In the genomic region with DNA sequence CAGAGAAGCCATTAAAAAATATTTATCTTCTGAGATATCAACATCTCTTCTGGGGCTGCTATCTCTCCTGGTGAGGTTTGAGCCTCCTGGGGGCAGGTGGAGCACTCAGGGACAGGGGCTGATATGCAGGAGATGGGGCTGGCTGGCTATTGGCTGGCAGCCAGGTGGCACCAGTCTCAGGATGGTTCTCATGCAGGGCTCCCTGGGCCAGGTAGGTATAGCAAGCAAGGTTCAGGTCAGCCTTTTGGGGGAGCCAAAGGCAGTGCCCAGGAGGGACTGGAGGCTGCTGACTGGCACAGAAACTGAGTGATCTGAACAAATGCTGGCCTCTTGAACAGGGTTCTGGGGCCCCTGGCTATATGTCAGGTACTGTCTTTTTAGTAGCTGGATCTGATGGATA, we compare ENCODE assay signal across 30 cellular contexts. TPM values are rescaled to one million over a fixed set of nuclear protein-coding genes. Genes with fewer than 3 reads are reported as not detected.
DNase-seq lines count a peak whose midpoint lies in the region; ATAC-seq and TF ChIP-seq lines count a peak whose summit lies in the region.
"Had no signal": no experiment of that assay in that cellular context is flagged by ENCODE, and none has a peak within 500 bp of the region (broad histone marks: within the 10 kb centered on the region; RNA-seq: fewer than 3 reads in every experiment).

No MANE protein-coding gene starts in this region.

- no peak for TF ChIP-seq CTCF in activated CD8-positive, alpha-beta T cell treated with anti-CD3 and anti-CD28 coated beads for 36 hours (IDR thresholded peaks at IDR 0.05)
- 0 out of 6 replicates have a peak, but pooled peaks of 1 of the 3 experiments have one; percentile 18 for TF ChIP-seq CTCF in HCT116 (IDR thresholded peaks at IDR 0.05 in 2 of 3, conservative IDR thresholded peaks at IDR 0.05 in 1 of 3; ENCODE audit: borderline replicate concordance in 1 of 3, insufficient read depth in 1 of 3, low read depth in 2 of 3, low read length in 2 of 3)
- no peak for TF ChIP-seq CTCF in WTC11 (IDR thresholded peaks at IDR 0.05)
- no peak for TF ChIP-seq CTCF in gastrocnemius medialis (IDR thresholded peaks at IDR 0.05 in 4 of 5, conservative IDR thresholded peaks at IDR 0.05 in 1 of 5)

- TF ChIP-seq POLR2A in HCT116 (IDR thresholded peaks at IDR 0.05; ENCODE audit: borderline replicate concordance, extremely low read depth, insufficient read depth, insufficient read length), result no peak
- no peak for TF ChIP-seq POLR2A in gastrocnemius medialis (IDR thresholded peaks at IDR 0.05)

- no peaks in the 10 kb centered on the region for H3K36me3 Mint-ChIP-seq in activated CD8-positive, alpha-beta T cell treated with anti-CD3 and anti-CD28 coated beads for 36 hours (ENCODE audit: low read depth)
- no peaks in the 10 kb centered on the region for H3K36me3 Mint-ChIP-seq in activated CD8-positive, alpha-beta T cell treated with anti-CD3 and anti-CD28 coated beads, Interleukin-2, amount 10 ng/mL, durations not matched to agents 7 days and 5 days (ENCODE audit: low read depth)
- no peaks in the 10 kb centered on the region for H3K36me3 Mint-ChIP-seq in WTC11
- H3K36me3 Mint-ChIP-seq in stimulated activated effector memory CD8-positive, alpha-beta T cell treated with anti-CD3 and anti-CD28 coated beads, Interleukin-12 subunit alpha, Interleukin-12 subunit beta, amount 100 ng/mL, for 72 hours, result no peaks in the 10 kb centered on the region
- H3K36me3 Mint-ChIP-seq: activated naive CD8-positive, alpha-beta T cell had no signal

- peak; percentile 26 for DNase-seq in activated CD8-positive, alpha-beta T cell treated with anti-CD3 and anti-CD28 coated beads for 36 hours
- no peak for DNase-seq in activated CD8-positive, alpha-beta T cell treated with anti-CD3 and anti-CD28 coated beads, Interleukin-2, amount 10 ng/mL, durations not matched to agents 7 days and 5 days
- DNase-seq in HCT116 (ENCODE audit: low read depth, low spot score), result no peak
- DNase-seq in WTC11 (ENCODE audit: low spot score), result peak; percentile 47
- no peak for DNase-seq in stimulated activated effector memory CD8-positive, alpha-beta T cell treated with anti-CD3 and anti-CD28 coated beads, Interleukin-12 subunit alpha, Interleukin-12 subunit beta, amount 100 ng/mL, for 72 hours (ENCODE audit: low spot score in 2 of 2)
- no peak for DNase-seq in gastrocnemius medialis
- DNase-seq: activated CD4-positive, alpha-beta T cell treated with anti-CD3 and anti-CD28 coated beads, Interleukin-2, amount 50 U/mL, for 1 hour; activated CD8-positive, alpha-beta memory T cell treated with anti-CD3 and anti-CD28 coated beads, Interleukin-2, amount 50 U/mL, for 48 hours; anterior cingulate cortex; COR-L47; effector CD4-positive, alpha-beta T cell; erythroblast; head of caudate nucleus; left cardiac atrium; NCI-H1105 treated with DMSO at 0.1 percent for 48 hours; NCI-H2081 treated with DMSO at 0.1 percent for 48 hours; NCI-H510A; nephron progenitor cell; Peyer's patch; retina; small intestine; stimulated activated CD8-positive, alpha-beta memory T cell treated with anti-CD3 and anti-CD28 coated beads, Interleukin-4, amount 100 ng/mL, for 48 hours; SW 1271; T-helper 9 cell; transverse colon; WERI-Rb-1 had no signal

- no peak overlapping the region for H3K4me3 Mint-ChIP-seq in activated CD8-positive, alpha-beta T cell treated with anti-CD3 and anti-CD28 coated beads for 36 hours
- H3K4me3 Mint-ChIP-seq in activated CD8-positive, alpha-beta T cell treated with anti-CD3 and anti-CD28 coated beads, Interleukin-2, amount 10 ng/mL, durations not matched to agents 7 days and 5 days, result no peak overlapping the region
- no peak overlapping the region for H3K4me3 Mint-ChIP-seq in WTC11
- no peak overlapping the region for H3K4me3 Mint-ChIP-seq in stimulated activated effector memory CD8-positive, alpha-beta T cell treated with anti-CD3 and anti-CD28 coated beads, Interleukin-12 subunit alpha, Interleukin-12 subunit beta, amount 100 ng/mL, for 72 hours
- H3K4me3 Mint-ChIP-seq: activated naive CD8-positive, alpha-beta T cell; nephron progenitor cell had no signal

- no peak overlapping the region for H3K27ac ChIP-seq in HCT116 (ENCODE audit: low read depth, low read length)
- no peak overlapping the region for H3K27ac ChIP-seq in gastrocnemius medialis
- H3K27ac ChIP-seq: BLaER1 treated with 17β-estradiol and CSF1 and Interleukin-3, amounts not matched to agents 10 nM and 100 nM; pancreas; Peyer's patch; transverse colon; WERI-Rb-1 had no signal

- H3K9me3 Mint-ChIP-seq in activated CD8-positive, alpha-beta T cell treated with anti-CD3 and anti-CD28 coated beads for 36 hours, result no peaks in the 10 kb centered on the region
- no peaks in the 10 kb centered on the region for H3K9me3 Mint-ChIP-seq in activated CD8-positive, alpha-beta T cell treated with anti-CD3 and anti-CD28 coated beads, Interleukin-2, amount 10 ng/mL, durations not matched to agents 7 days and 5 days (ENCODE audit: insufficient read depth)
- peaks cover 3% of the 10 kb centered on the region for H3K9me3 Mint-ChIP-seq in WTC11
- H3K9me3 Mint-ChIP-seq in stimulated activated effector memory CD8-positive, alpha-beta T cell treated with anti-CD3 and anti-CD28 coated beads, Interleukin-12 subunit alpha, Interleukin-12 subunit beta, amount 100 ng/mL, for 72 hours, result no peaks in the 10 kb centered on the region

- no TSS peak for BruUV-seq in HCT116 (replicated peaks; lab: Mats Ljungman, UMichigan)

- POLR2A ChIA-PET in activated CD8-positive, alpha-beta T cell treated with anti-CD3 and anti-CD28 coated beads for 36 hours (lab: Charles Lee), result no interaction called here
- POLR2A ChIA-PET in activated CD8-positive, alpha-beta T cell treated with anti-CD3 and anti-CD28 coated beads, Interleukin-2, amount 10 ng/mL, durations not matched to agents 7 days and 5 days (lab: Charles Lee), result no interaction called here
- POLR2A ChIA-PET in HCT116 (lab: Charles Lee) (no interaction called here), WTC11 (lab: Charles Lee) (no interaction called here)

- no peak overlapping the region for H3K27ac Mint-ChIP-seq in activated CD8-positive, alpha-beta T cell treated with anti-CD3 and anti-CD28 coated beads for 36 hours
- no peak overlapping the region for H3K27ac Mint-ChIP-seq in activated CD8-positive, alpha-beta T cell treated with anti-CD3 and anti-CD28 coated beads, Interleukin-2, amount 10 ng/mL, durations not matched to agents 7 days and 5 days
- H3K27ac Mint-ChIP-seq in WTC11, result no peak overlapping the region
- H3K27ac Mint-ChIP-seq in stimulated activated effector memory CD8-positive, alpha-beta T cell treated with anti-CD3 and anti-CD28 coated beads, Interleukin-12 subunit alpha, Interleukin-12 subunit beta, amount 100 ng/mL, for 72 hours, result no peak overlapping the region
- H3K27ac Mint-ChIP-seq: activated naive CD8-positive, alpha-beta T cell had no signal

- no peaks in the 10 kb centered on the region for H4K20me1 ChIP-seq in HCT116 (ENCODE audit: insufficient read depth)
- H4K20me1 ChIP-seq: BLaER1 treated with 17β-estradiol and CSF1 and Interleukin-3, amounts not matched to agents 10 nM and 100 nM had no signal

- no peak overlapping the region for H2AFZ ChIP-seq in HCT116 (ENCODE audit: low read depth, low read length, poor library complexity, severe bottlenecking)

- CTCF ChIA-PET in activated CD8-positive, alpha-beta T cell treated with anti-CD3 and anti-CD28 coated beads for 36 hours (lab: Charles Lee), result no interaction called here
- CTCF ChIA-PET in activated CD8-positive, alpha-beta T cell treated with anti-CD3 and anti-CD28 coated beads, Interleukin-2, amount 10 ng/mL, durations not matched to agents 7 days and 5 days (lab: Charles Lee), result no interaction called here
- CTCF ChIA-PET in HCT116 (lab: Charles Lee), result no interaction called here
- CTCF ChIA-PET in WTC11 (lab: Charles Lee), result no interaction called here

- H3K4me3 ChIP-seq in HCT116 (replicated peaks in 1 of 2; ENCODE audit: low read depth in 1 of 2, low read length in 2 of 2) (no peak overlapping the region), gastrocnemius medialis (no peak overlapping the region)
- H3K4me3 ChIP-seq: BLaER1 treated with 17β-estradiol and CSF1 and Interleukin-3, amounts not matched to agents 10 nM and 100 nM; pancreas; Peyer's patch; transverse colon had no signal

- peak; percentile 56 for ATAC-seq in activated CD8-positive, alpha-beta T cell treated with anti-CD3 and anti-CD28 coated beads for 36 hours
- ATAC-seq in activated CD8-positive, alpha-beta T cell treated with anti-CD3 and anti-CD28 coated beads, Interleukin-2, amount 10 ng/mL, durations not matched to agents 7 days and 5 days, result no peak
- ATAC-seq in HCT116, result peak; percentile 49; the same call in 1 of the 2 replicates
- ATAC-seq in WTC11, result peak; percentile 92
- peak; percentile 26 for ATAC-seq in stimulated activated effector memory CD8-positive, alpha-beta T cell treated with anti-CD3 and anti-CD28 coated beads, Interleukin-12 subunit alpha, Interleukin-12 subunit beta, amount 100 ng/mL, for 72 hours
- ATAC-seq in GM19467 (IDR thresholded peaks at IDR 0.05; ENCODE audit: unreplicated experiment), result no peak
- ATAC-seq in gastrocnemius medialis, result no peak
- ATAC-seq: left cardiac atrium, pancreas had no signal

- intact Hi-C loops in activated CD8-positive, alpha-beta T cell treated with anti-CD3 and anti-CD28 coated beads for 36 hours (cut with micrococcal nuclease), result no loop called here
- intact Hi-C loops in HCT116 (cut with micrococcal nuclease), result no loop called here
- intact Hi-C loops in gastrocnemius medialis (cut with DNase I; ENCODE audit: low total_unique reads), result no loop called here

- H3K4me1 ChIP-seq in HCT116 (ENCODE audit: control insufficient read depth in 1 of 2, insufficient read depth in 2 of 2, low read length in 2 of 2) (no peaks in the 10 kb centered on the region), gastrocnemius medialis (no peaks in the 10 kb centered on the region)
- H3K4me1 ChIP-seq: BLaER1 treated with 17β-estradiol and CSF1 and Interleukin-3, amounts not matched to agents 10 nM and 100 nM; pancreas; Peyer's patch; transverse colon had no signal

- no peak overlapping the region for H3K4me2 ChIP-seq in HCT116 (ENCODE audit: low read length)
- H3K4me2 ChIP-seq: BLaER1 treated with 17β-estradiol and CSF1 and Interleukin-3, amounts not matched to agents 10 nM and 100 nM had no signal

- H3K4me1 Mint-ChIP-seq in activated CD8-positive, alpha-beta T cell treated with anti-CD3 and anti-CD28 coated beads for 36 hours (ENCODE audit: low read depth), result no peaks in the 10 kb centered on the region
- H3K4me1 Mint-ChIP-seq in activated CD8-positive, alpha-beta T cell treated with anti-CD3 and anti-CD28 coated beads, Interleukin-2, amount 10 ng/mL, durations not matched to agents 7 days and 5 days (ENCODE audit: low read depth), result no peaks in the 10 kb centered on the region
- no peaks in the 10 kb centered on the region for H3K4me1 Mint-ChIP-seq in WTC11
- H3K4me1 Mint-ChIP-seq in stimulated activated effector memory CD8-positive, alpha-beta T cell treated with anti-CD3 and anti-CD28 coated beads, Interleukin-12 subunit alpha, Interleukin-12 subunit beta, amount 100 ng/mL, for 72 hours, result no peaks in the 10 kb centered on the region

- RAD21 ChIA-PET in HCT116 (lab: Charles Lee; ENCODE audit: low non-redundant PET in 1 of 2, low total read pairs in 2 of 2, uncharacterized antibody in 2 of 2, unreplicated experiment in 2 of 2), result no interaction called here

- in situ Hi-C loops in gastrocnemius medialis (cut with MboI; ENCODE audit: low sequenced_read_pairs in 4 of 4), result no loop called here

- H3K36me3 ChIP-seq in HCT116 (ENCODE audit: control insufficient read depth in 1 of 2, insufficient read depth in 2 of 2, low read length in 2 of 2), result no peaks in the 10 kb centered on the region
- H3K36me3 ChIP-seq in gastrocnemius medialis, result no peaks in the 10 kb centered on the region
- H3K36me3 ChIP-seq: BLaER1 treated with 17β-estradiol and CSF1 and Interleukin-3, amounts not matched to agents 10 nM and 100 nM; pancreas; Peyer's patch; transverse colon; WERI-Rb-1 had no signal

- peaks cover 3% of the 10 kb centered on the region for H3K27me3 Mint-ChIP-seq in activated CD8-positive, alpha-beta T cell treated with anti-CD3 and anti-CD28 coated beads for 36 hours
- H3K27me3 Mint-ChIP-seq in activated CD8-positive, alpha-beta T cell treated with anti-CD3 and anti-CD28 coated beads, Interleukin-2, amount 10 ng/mL, durations not matched to agents 7 days and 5 days (ENCODE audit: low read depth), result peaks cover 19% of the 10 kb centered on the region
- H3K27me3 Mint-ChIP-seq in WTC11 (ENCODE audit: low read depth), result no peaks in the 10 kb centered on the region

- H3K79me2 ChIP-seq in HCT116 (ENCODE audit: insufficient read depth, low read length), result no peaks in the 10 kb centered on the region

- no peaks in the 10 kb centered on the region for H3K9me3 ChIP-seq in HCT116 (ENCODE audit: control insufficient read depth in 1 of 2, insufficient read depth in 1 of 2, low read depth in 1 of 2, low read length in 2 of 2)
- no peaks in the 10 kb centered on the region for H3K9me3 ChIP-seq in gastrocnemius medialis
- H3K9me3 ChIP-seq: BLaER1 treated with 17β-estradiol and CSF1 and Interleukin-3, amounts not matched to agents 10 nM and 100 nM; pancreas; Peyer's patch; transverse colon had no signal

- peak; percentile 23; the same call in 1 of the 2 replicates for TF ChIP-seq RAD21 in HCT116 (IDR thresholded peaks at IDR 0.05; ENCODE audit: low read depth)

- no peaks in the 10 kb centered on the region for H3K27me3 ChIP-seq in HCT116 (ENCODE audit: insufficient read depth, low read length)
- H3K27me3 ChIP-seq in gastrocnemius medialis, result no peaks in the 10 kb centered on the region
- H3K27me3 ChIP-seq: BLaER1 treated with 17β-estradiol and CSF1 and Interleukin-3, amounts not matched to agents 10 nM and 100 nM; pancreas; Peyer's patch had no signal

- no peak overlapping the region for H3K9ac ChIP-seq in HCT116 (ENCODE audit: low read length)
- H3K9ac ChIP-seq: BLaER1 treated with 17β-estradiol and CSF1 and Interleukin-3, amounts not matched to agents 10 nM and 100 nM had no signal

- H3K9me2 ChIP-seq in HCT116 (ENCODE audit: insufficient read depth), result no peaks in the 10 kb centered on the region

RNA-seq across cellular contexts. Expression of gene EMSY, which starts 29.7 kb away (rescaled TPM):
- total RNA-seq in activated CD8-positive, alpha-beta T cell treated with anti-CD3 and anti-CD28 coated beads for 36 hours, result 10 to 100 TPM; 29.0 to 31.4 TPM
- total RNA-seq in activated CD8-positive, alpha-beta T cell treated with anti-CD3 and anti-CD28 coated beads, Interleukin-2, amount 10 ng/mL, durations not matched to agents 7 days and 5 days, result 10 to 100 TPM; 30.1 to 32.2 TPM
- total RNA-seq in HCT116 (2021; ENCODE audit: unreplicated experiment) (22.7 TPM), WTC11 (2021) (25.3 to 31.1 TPM (median 29.2 TPM) in 3 replicates), gastrocnemius medialis (10 to 100 TPM; 18.8 to 43.6 (median 19.9) TPM)
- polyA plus RNA-seq in HCT116 (2012), result 12.0 and 13.9 TPM in 2 replicates

RNA-seq across cellular contexts. Expression of gene GVQW3, which starts 34.0 kb away (rescaled TPM):
- 1 to 10 TPM; 2.1 to 4.2 TPM for total RNA-seq in activated CD8-positive, alpha-beta T cell treated with anti-CD3 and anti-CD28 coated beads for 36 hours
- 1 to 10 TPM; 3.5 to 4.0 TPM for total RNA-seq in activated CD8-positive, alpha-beta T cell treated with anti-CD3 and anti-CD28 coated beads, Interleukin-2, amount 10 ng/mL, durations not matched to agents 7 days and 5 days
- 4.7 TPM for total RNA-seq in HCT116 (2021; ENCODE audit: unreplicated experiment)
- 1.1 and 2.0 TPM in 2 replicates for polyA plus RNA-seq in HCT116 (2012)
- 7.0 to 8.1 TPM (median 7.7 TPM) in 3 replicates for total RNA-seq in WTC11 (2021)
- under 1 TPM; 0.07 to 0.70 (median 0.33) TPM for total RNA-seq in gastrocnemius medialis

RNA-seq across cellular contexts. Expression of gene THAP12, which starts 34.1 kb away (rescaled TPM):
- 10 to 100 TPM; 50.3 TPM for total RNA-seq in activated CD8-positive, alpha-beta T cell treated with anti-CD3 and anti-CD28 coated beads for 36 hours
- total RNA-seq in activated CD8-positive, alpha-beta T cell treated with anti-CD3 and anti-CD28 coated beads, Interleukin-2, amount 10 ng/mL, durations not matched to agents 7 days and 5 days, result 10 to 100 TPM; 50.8 to 53.1 TPM
- 44.1 TPM for total RNA-seq in HCT116 (2021; ENCODE audit: unreplicated experiment)
- polyA plus RNA-seq in HCT116 (2012), result 10.6 and 16.1 TPM in 2 replicates
- 26.9 to 27.6 TPM (median 27.4 TPM) in 3 replicates for total RNA-seq in WTC11 (2021)
- 10 to 100 TPM; 24.5 to 35.3 (median 30.2) TPM for total RNA-seq in gastrocnemius medialis

Comparison
In these comparisons a context has a peak if more than half of its experiments do, and no peak if none do; other contexts are left out.
1. ATAC-seq: peak in activated CD8-positive, alpha-beta T cell treated with anti-CD3 and anti-CD28 coated beads for 36 hours (single experiment), HCT116 (single experiment), WTC11 (single experiment) and stimulated activated effector memory CD8-positive, alpha-beta T cell treated with anti-CD3 and anti-CD28 coated beads, Interleukin-12 subunit alpha, Interleukin-12 subunit beta, amount 100 ng/mL, for 72 hours (single experiment); none in activated CD8-positive, alpha-beta T cell treated with anti-CD3 and anti-CD28 coated beads, Interleukin-2, amount 10 ng/mL, durations not matched to agents 7 days and 5 days (single experiment), GM19467 (single experiment) and gastrocnemius medialis (0 of 2).
2. DNase-seq: peak in activated CD8-positive, alpha-beta T cell treated with anti-CD3 and anti-CD28 coated beads for 36 hours (single experiment) and WTC11 (single experiment); none in activated CD8-positive, alpha-beta T cell treated with anti-CD3 and anti-CD28 coated beads, Interleukin-2, amount 10 ng/mL, durations not matched to agents 7 days and 5 days (single experiment), HCT116 (single experiment), stimulated activated effector memory CD8-positive, alpha-beta T cell treated with anti-CD3 and anti-CD28 coated beads, Interleukin-12 subunit alpha, Interleukin-12 subunit beta, amount 100 ng/mL, for 72 hours (0 of 2) and gastrocnemius medialis (0 of 2).